22 cellular contexts compared by ENCODE assay signal in the genomic region with DNA sequence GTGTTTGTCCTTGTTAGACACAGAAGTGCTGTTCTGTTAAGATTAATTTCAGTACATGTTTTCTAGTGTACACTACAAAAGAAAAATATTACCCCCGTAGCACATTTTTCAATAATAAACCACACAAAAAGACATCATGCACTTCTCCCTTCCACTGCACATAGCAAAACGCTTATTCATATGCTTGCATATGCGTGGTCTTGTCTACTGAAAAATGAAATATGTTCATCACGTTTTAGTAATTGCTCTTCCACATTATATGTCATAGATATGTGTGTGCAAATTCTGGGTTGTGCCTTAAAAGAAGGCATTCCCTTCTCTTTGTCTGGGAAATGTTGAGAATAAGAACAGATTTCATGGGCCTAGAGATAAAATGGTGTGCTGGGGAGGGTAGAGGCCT.
"Had no signal": no experiment of that assay in that cellular context is flagged by ENCODE, and none has a peak within 500 bp of the region (broad histone marks: within the 10 kb centered on the region; RNA-seq: fewer than 3 reads in every experiment).

No MANE protein-coding gene starts in this region.

- H3K4me1 ChIP-seq: adrenal gland, body of pancreas had no signal

- H3K4me2 ChIP-seq: PC-9 had no signal

- DNase-seq: activated CD4-positive, alpha-beta T cell treated with anti-CD3 and anti-CD28 coated beads for 48 hours; activated CD4-positive, alpha-beta T cell treated with anti-CD3 and anti-CD28 coated beads, Interleukin-2, amount 50 U/mL, for 4 hours; activated CD8-positive, alpha-beta memory T cell treated with anti-CD3 and anti-CD28 coated beads, Interleukin-2, amount 50 U/mL, for 48 hours; activated CD8-positive, alpha-beta T cell treated with anti-CD3 and anti-CD28 coated beads, Interleukin-2, amount 10 ng/mL, durations not matched to agents 7 days and 5 days; activated naive CD4-positive, alpha-beta T cell treated with anti-CD3 and anti-CD28 coated beads, Interleukin-2, amount 50 U/mL, for 16 hours; activated naive CD8-positive, alpha-beta T cell treated with anti-CD3 and anti-CD28 coated beads, Interleukin-2, amount 10 ng/mL, durations not matched to agents 7 days and 5 days; activated T-cell treated with anti-CD3 and anti-CD28 coated beads, Interleukin-2, amount 50 U/mL, for 1 hour; adrenal gland; aorta; body of pancreas; KG1; MG63; MV-4-11; NCI-H1105; NCI-H1436; NCI-H1694 treated with DMSO at 0.1 percent for 48 hours; NCI-H2029 treated with DMSO at 0.1 percent for 48 hours; NCI-H524; PC-9; SIG-M5 had no signal

- H3K9me3 ChIP-seq: body of pancreas had no signal

- H3K27ac ChIP-seq: adrenal gland, body of pancreas, PC-9, SK-N-MC had no signal

- H2AFZ ChIP-seq: PC-9 had no signal

- H3K4me3 ChIP-seq: adrenal gland, body of pancreas, MG63, PC-9, SK-N-MC had no signal

- H3K27me3 ChIP-seq: adrenal gland, body of pancreas, MG63 had no signal

- H3K36me3 ChIP-seq: adrenal gland, MG63 had no signal

- ATAC-seq: activated CD4-positive, CD25-positive, alpha-beta regulatory T cell treated with anti-CD3 and anti-CD28 coated beads, Interleukin-2, amount 50 U/mL, for 24 hours; activated CD8-positive, alpha-beta T cell treated with anti-CD3 and anti-CD28 coated beads, Interleukin-2, amount 10 ng/mL, durations not matched to agents 7 days and 5 days; body of pancreas had no signal
